Comparison of ENCODE assay signal across 8 cellular contexts in genomic region chr2:30266051-30266621, GRCh38. TPM values are rescaled to one million over a fixed set of nuclear protein-coding genes. Genes with fewer than 3 reads are reported as not detected.
DNase-seq lines count a peak whose midpoint lies in the region; ATAC-seq and TF ChIP-seq lines count a peak whose summit lies in the region.

No MANE protein-coding gene starts in this region.

- peak overlapping the region; percentile 79 for H2AFZ ChIP-seq in Loucy (ENCODE audit: low read length)

- no peaks in the 10 kb centered on the region for H3K27me3 ChIP-seq in Loucy (ENCODE audit: insufficient read depth, low read length, poor library complexity, severe bottlenecking)

- DNase-seq in AML-193 (lab: John Stamatoyannopoulos, UW) (peak; percentile 20 to 43), activated T-helper 1 cell treated with Interleukin-2 at 50 U/mL for 16 hours (ENCODE audit: low read depth) (peak; percentile 55), left colon (peak in 1 of 2 donors; percentile 34), NCI-H1930 (lab: John Stamatoyannopoulos, UW) (no peak), globus pallidus (ENCODE audit: low spot score) (no peak)

- TF ChIP-seq CTCF in Loucy (conservative IDR thresholded peaks at IDR 0.05; ENCODE audit: low read length) = no peak

- ATAC-seq in left colon (peak; percentile 25), HG03469 (IDR thresholded peaks at IDR 0.05; ENCODE audit: unreplicated experiment) (no peak)

- intact Hi-C loops in left colon (cut with DNase I, micrococcal nuclease) = no loop called here

- H3K4me3 ChIP-seq in Loucy (ENCODE audit: low read length, poor library complexity, severe bottlenecking) (peak overlapping the region; percentile 57), urinary bladder (ENCODE audit: low read depth, low read length) (no peak overlapping the region)

- peak overlapping the region; percentile 51 for H3K9ac ChIP-seq in Loucy (ENCODE audit: low read depth, low read length, poor library complexity, severe bottlenecking)

- no peaks in the 10 kb centered on the region for H4K20me1 ChIP-seq in Loucy (ENCODE audit: insufficient read depth, low read length, poor library complexity, severe bottlenecking)

- no peaks in the 10 kb centered on the region for H3K79me2 ChIP-seq in Loucy (ENCODE audit: insufficient read depth, low read length)

- no peaks in the 10 kb centered on the region for H3K9me3 ChIP-seq in Loucy (ENCODE audit: insufficient read depth, low read depth, low read length)

- 79% methylated on average over 7 of the region's 7 CpGs for WGBS in urinary bladder

- peak overlapping the region; percentile 71 for H3K4me2 ChIP-seq in Loucy (ENCODE audit: low read depth, low read length, poor library complexity, severe bottlenecking)

- no peaks in the 10 kb centered on the region for H3F3A ChIP-seq in Loucy (ENCODE audit: low read depth)

- peak overlapping the region; percentile 27 for H3K27ac ChIP-seq in urinary bladder (ENCODE audit: low read depth)

- H3K36me3 ChIP-seq in Loucy (ENCODE audit: insufficient read depth, low read length) = no peaks in the 10 kb centered on the region
- H3K36me3 ChIP-seq in urinary bladder (ENCODE audit: insufficient read depth) = no peaks in the 10 kb centered on the region

- H3K4me1 ChIP-seq in Loucy (ENCODE audit: insufficient read depth, low read length, poor library complexity, severe bottlenecking) = peaks cover 25% of the 10 kb centered on the region
- H3K4me1 ChIP-seq in urinary bladder (ENCODE audit: insufficient read depth) = no peaks in the 10 kb centered on the region

- H3K9me2 ChIP-seq in Loucy (replicated peaks; ENCODE audit: low read depth, low read length) = no peaks in the 10 kb centered on the region

RNA-seq across cellular contexts. Expression of gene LBH, which starts 34.8 kb away (rescaled TPM):
- 10 to 100 TPM in 1 of 2 donors, 1 to 10 TPM in 1; 7.5 to 14.5 TPM for total RNA-seq in left colon
- 48.9 TPM for total RNA-seq in urinary bladder
- polyA plus RNA-seq in urinary bladder = 39.4 TPM

Comparison
In these comparisons a context has a peak if more than half of its experiments do, and no peak if none do; other contexts are left out.
1. DNase-seq: peak in AML-193 (2 of 2) and activated T-helper 1 cell treated with Interleukin-2 at 50 U/mL for 16 hours (single experiment); none in NCI-H1930 (0 of 2) and globus pallidus (single experiment).